In genomic region chr15:66746231-66746605, GRCh38 we compare ENCODE assay signal across 1 cellular context.
A peak's percentile ranks its signal among the peaks of the same experiment; 100 is the strongest.
TF ChIP-seq lines count a peak whose summit lies in the region.

No MANE protein-coding gene starts in this region.

TF ChIP-seq in HepG2, 621 proteins besides CTCF, POLR2A, EP300 and RAD21:
- TF ChIP-seq PPARG (CRISPR knock-in tag; conservative IDR thresholded peaks at IDR 0.05) (0 out of 2 replicates have a peak, but pooled peaks have one; percentile 9), ZNF317 (CRISPR knock-in tag; IDR thresholded peaks at IDR 0.05) (no peak), SOX13 (IDR thresholded peaks at IDR 0.05) (no peak), SOX13 (CRISPR knock-in tag; conservative IDR thresholded peaks at IDR 0.05 in 1 of 2, IDR thresholded peaks at IDR 0.05 in 1 of 2) (peak in 1 of 2 experiments; percentile 52; a peak in 2 of 4 replicates), HCFC1 (IDR thresholded peaks at IDR 0.05; ENCODE audit: low read depth, low read length) (no peak), ZNF687 (CRISPR knock-in tag; IDR thresholded peaks at IDR 0.05) (peak; percentile 34)
TF ChIP-seq in HepG2: peak in this region for 3.
